Comparison of ENCODE assay signal across 9 cellular contexts in the genomic region with DNA sequence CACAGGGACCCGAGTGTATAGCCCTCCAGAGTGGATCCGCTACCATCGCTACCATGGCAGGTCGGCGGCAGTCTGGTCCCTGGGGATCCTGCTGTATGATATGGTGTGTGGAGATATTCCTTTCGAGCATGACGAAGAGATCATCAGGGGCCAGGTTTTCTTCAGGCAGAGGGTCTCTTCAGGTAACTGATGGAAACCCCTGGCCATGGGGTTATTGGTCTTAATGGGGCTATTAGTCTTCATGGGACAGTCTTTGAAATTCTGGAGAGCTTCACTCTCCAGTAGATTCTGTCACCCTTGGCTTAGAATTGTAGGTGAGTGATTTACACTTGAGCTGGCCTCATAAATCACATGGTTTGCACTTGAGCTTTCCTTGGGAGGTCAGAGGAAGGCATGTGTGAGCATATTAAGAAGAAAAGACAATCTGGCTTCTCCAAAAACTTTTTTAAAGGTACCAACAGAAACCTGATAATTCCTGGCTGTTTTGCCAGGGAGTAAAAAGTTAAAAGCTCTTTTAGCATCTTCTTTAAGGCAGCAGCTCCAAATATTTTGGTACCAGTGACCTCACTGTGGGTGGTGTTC. TPM values are rescaled to one million over a fixed set of nuclear protein-coding genes. Genes with fewer than 3 reads are reported as not detected.
A peak's percentile ranks its signal among the peaks of the same experiment; 100 is the strongest.
DNase-seq lines count a peak whose midpoint lies in the region; ATAC-seq and TF ChIP-seq lines count a peak whose summit lies in the region.
"Had no signal": no experiment of that assay in that cellular context is flagged by ENCODE, and none has a peak within 500 bp of the region (broad histone marks: within the 10 kb centered on the region; RNA-seq: fewer than 3 reads in every experiment).

No MANE protein-coding gene starts in this region.

- no peak for TF ChIP-seq POLR2A in Peyer's patch (IDR thresholded peaks at IDR 0.05)
- no peak for TF ChIP-seq POLR2A in esophagus muscularis mucosa (IDR thresholded peaks at IDR 0.05; ENCODE audit: low read depth)
- TF ChIP-seq POLR2A in sigmoid colon (IDR thresholded peaks at IDR 0.05): no peak

- no peak for TF ChIP-seq CTCF in CD8-positive, alpha-beta T cell (IDR thresholded peaks at IDR 0.05)
- TF ChIP-seq CTCF in Peyer's patch (IDR thresholded peaks at IDR 0.05) (no peak), esophagus muscularis mucosa (IDR thresholded peaks at IDR 0.05) (no peak), sigmoid colon (IDR thresholded peaks at IDR 0.05) (no peak), Calu3 (IDR thresholded peaks at IDR 0.05; ENCODE audit: unreplicated experiment) (no peak)

- H3K9me3 ChIP-seq in CD8-positive, alpha-beta T cell (ENCODE audit: low read length): no peaks in the 10 kb centered on the region
- H3K9me3 ChIP-seq in Peyer's patch (no peaks in the 10 kb centered on the region), esophagus muscularis mucosa (no peaks in the 10 kb centered on the region), sigmoid colon (no peaks in the 10 kb centered on the region)

- peak overlapping the region; percentile 57 for H3K27ac ChIP-seq in CD8-positive, alpha-beta T cell (ENCODE audit: low read depth, low read length)
- peak overlapping the region; percentile 15 to 96 (median 94) for H3K27ac ChIP-seq in Peyer's patch
- H3K27ac ChIP-seq in esophagus muscularis mucosa (replicated peaks in 1 of 4): peak overlapping the region; percentile 96 to 99 (median 97)
- H3K27ac ChIP-seq in sigmoid colon: peak overlapping the region in 3 of 4 donors; percentile 95 to 99 (median 98)

- H3K4me3 ChIP-seq in CD8-positive, alpha-beta T cell (ENCODE audit: low read depth, low read length): peak overlapping the region; percentile 97
- peak overlapping the region; percentile 35 to 91 (median 90) for H3K4me3 ChIP-seq in Peyer's patch
- H3K4me3 ChIP-seq in esophagus muscularis mucosa: peak overlapping the region; percentile 84 to 98 (median 92)
- peak overlapping the region in 2 of 4 donors; percentile 97 for H3K4me3 ChIP-seq in sigmoid colon

- BruUV-seq in Calu3 (replicated peaks; lab: Mats Ljungman, UMichigan): no TSS peak

- no peak for DNase-seq in CD8-positive, alpha-beta T cell
- no peak for DNase-seq in Peyer's patch
- DNase-seq in esophagus muscularis mucosa (ENCODE audit: extremely low spot score): no peak
- no peak for DNase-seq in sigmoid colon
- no peak for DNase-seq in Calu3
- DNase-seq in retina: no peak
- DNase-seq: NCI-H345 had no signal

- TF ChIP-seq EP300 in esophagus muscularis mucosa (IDR thresholded peaks at IDR 0.05) (no peak), sigmoid colon (IDR thresholded peaks at IDR 0.05) (no peak)

- H3K36me3 ChIP-seq in CD8-positive, alpha-beta T cell (ENCODE audit: insufficient read depth, low read length): peaks cover 42% of the 10 kb centered on the region
- H3K36me3 ChIP-seq in Peyer's patch: peaks cover 0 to 40% (median 0%) of the 10 kb centered on the region in 3 donors
- peaks cover 25 to 37% (median 31%) of the 10 kb centered on the region in 4 donors for H3K36me3 ChIP-seq in esophagus muscularis mucosa
- peaks cover 3 to 36% (median 25%) of the 10 kb centered on the region in 4 donors for H3K36me3 ChIP-seq in sigmoid colon

- peak overlapping the region; percentile 87 for H3K27ac Mint-ChIP-seq in CD8-positive, alpha-beta T cell
- H3K27ac Mint-ChIP-seq in Calu3 (ENCODE audit: unreplicated experiment): no peak overlapping the region

- H3K36me3 Mint-ChIP-seq in CD8-positive, alpha-beta T cell: peaks cover 52% of the 10 kb centered on the region
- H3K36me3 Mint-ChIP-seq in Calu3 (ENCODE audit: insufficient read depth, unreplicated experiment): peaks cover 76% of the 10 kb centered on the region

- H3K4me3 Mint-ChIP-seq in CD8-positive, alpha-beta T cell: peak overlapping the region; percentile 92
- H3K4me3 Mint-ChIP-seq in Calu3 (ENCODE audit: low read depth, unreplicated experiment): no peak overlapping the region

- no peaks in the 10 kb centered on the region for H3K27me3 Mint-ChIP-seq in CD8-positive, alpha-beta T cell (ENCODE audit: low read depth)
- H3K27me3 Mint-ChIP-seq in Calu3 (ENCODE audit: unreplicated experiment): no peaks in the 10 kb centered on the region

- no peaks in the 10 kb centered on the region for H3K9me3 Mint-ChIP-seq in CD8-positive, alpha-beta T cell
- H3K9me3 Mint-ChIP-seq in Calu3 (ENCODE audit: low read depth, unreplicated experiment): no peaks in the 10 kb centered on the region

- no peak for ATAC-seq in CD8-positive, alpha-beta T cell
- ATAC-seq in HG02981 (IDR thresholded peaks at IDR 0.05; ENCODE audit: unreplicated experiment) (no peak), HG02759 (IDR thresholded peaks at IDR 0.05; ENCODE audit: unreplicated experiment) (no peak)

- POLR2A ChIA-PET in CD8-positive, alpha-beta T cell (lab: Charles Lee): interaction anchor here (1.4 to 5.4 kb wide), 8 partner anchors 9 to 152 kb away, joined by 4 to 74 read pairs (median 18); no protein-coding TSS in a partner anchor

- peaks cover 71% of the 10 kb centered on the region for H3K4me1 Mint-ChIP-seq in CD8-positive, alpha-beta T cell (ENCODE audit: low read depth)
- peaks cover 23% of the 10 kb centered on the region for H3K4me1 Mint-ChIP-seq in Calu3 (ENCODE audit: low read depth, unreplicated experiment)

- no peaks in the 10 kb centered on the region for H3K27me3 ChIP-seq in CD8-positive, alpha-beta T cell (ENCODE audit: insufficient read depth, low read length)
- H3K27me3 ChIP-seq in Peyer's patch (no peaks in the 10 kb centered on the region), esophagus muscularis mucosa (peaks cover 0 to 4% (median 0%) of the 10 kb centered on the region in 4 donors), sigmoid colon (no peaks in the 10 kb centered on the region)

- 79% methylated on average over 7 of the region's 7 CpGs for WGBS in esophagus muscularis mucosa
- WGBS in sigmoid colon, 2 donors: 77 to 90% methylated on average over 7 of the region's 7 CpGs

- intact Hi-C loops in CD8-positive, alpha-beta T cell (cut with DNase I, micrococcal nuclease): loop anchor here (1.0 to 10.0 kb wide), 13 partner anchors 14 to 576 kb away; a partner anchor contains a TSS
- intact Hi-C loops in esophagus muscularis mucosa (cut with DNase I) (loop anchor here (2.0 kb wide), 2 partner anchors 48 to 122 kb away; no protein-coding TSS in a partner anchor), sigmoid colon (cut with DNase I) (loop anchor here (1.0 to 2.0 kb wide), 3 partner anchors 38 to 122 kb away; no protein-coding TSS in a partner anchor), Calu3 (cut with micrococcal nuclease; ENCODE audit: unreplicated experiment) (loop anchor here (1.0 to 10.0 kb wide), 8 partner anchors 35 to 407 kb away; no protein-coding TSS in a partner anchor)

- peaks cover 56% of the 10 kb centered on the region for H3K4me1 ChIP-seq in CD8-positive, alpha-beta T cell (ENCODE audit: insufficient read depth, low read length)
- H3K4me1 ChIP-seq in Peyer's patch (peaks cover 0 to 42% (median 18%) of the 10 kb centered on the region in 4 donors), esophagus muscularis mucosa (peaks cover 27 to 54% (median 50%) of the 10 kb centered on the region in 4 donors), sigmoid colon (peaks cover 0 to 44% (median 39%) of the 10 kb centered on the region in 4 donors)

- CTCF ChIA-PET in CD8-positive, alpha-beta T cell (lab: Charles Lee): interaction anchor here (0.9 to 11.3 kb wide), 19 partner anchors 8 to 407 kb away, joined by 3 to 396 read pairs (median 10); a partner anchor contains a TSS
- CTCF ChIA-PET in Calu3 (lab: Charles Lee): interaction anchor here (0.6 to 4.7 kb wide), 8 partner anchors 38 to 196 kb away, joined by 3 to 58 read pairs (median 27); no protein-coding TSS in a partner anchor

RNA-seq across cellular contexts. Expression of a gene that starts 3.1 kb away (rescaled TPM):
- 100 to 1,000 TPM; 125 TPM for total RNA-seq in CD8-positive, alpha-beta T cell
- total RNA-seq in Peyer's patch: 10 to 100 TPM; 36.6 to 78.4 (median 49.2) TPM
- 100 to 1,000 TPM in 1 of 4 donors, 10 to 100 TPM in 3; 26.0 to 176 (median 26.5) TPM for total RNA-seq in esophagus muscularis mucosa
- total RNA-seq in sigmoid colon: 100 to 1,000 TPM in 1 of 4 donors, 10 to 100 TPM in 3; 17.1 to 103 (median 30.5) TPM
- 10 to 100 TPM; 29.4 to 43.2 (median 40.2) TPM for polyA plus RNA-seq in sigmoid colon
- total RNA-seq in Calu3 (2022): 18.6 and 19.1 TPM in 2 replicates
